ENCODE assay signal across 31 cellular contexts in the genomic region with DNA sequence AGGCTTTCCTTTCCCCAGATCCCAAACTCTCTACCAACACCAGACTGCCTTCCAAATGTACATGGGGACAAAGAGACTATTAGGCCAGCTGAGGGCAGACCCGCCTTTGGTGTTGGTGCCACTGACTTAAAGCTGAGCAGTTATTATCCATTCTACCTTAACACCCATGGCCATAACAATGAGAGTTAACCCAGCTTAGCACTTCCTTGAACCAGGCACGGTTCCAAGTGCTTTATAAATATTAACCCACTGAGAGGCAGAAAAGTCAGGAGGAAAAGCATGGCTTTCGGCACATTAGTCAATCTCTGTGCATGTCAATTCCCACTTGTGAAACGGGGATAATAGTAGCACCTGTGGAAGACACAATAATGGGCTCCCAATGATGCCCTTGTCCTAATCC.
"Had no signal": no experiment of that assay in that cellular context is flagged by ENCODE, and none has a peak within 500 bp of the region (broad histone marks: within the 10 kb centered on the region; RNA-seq: fewer than 3 reads in every experiment).

No MANE protein-coding gene starts in this region.

- DNase-seq: activated CD4-positive, alpha-beta memory T cell treated with anti-CD3 and anti-CD28 coated beads for 36 hours; activated CD4-positive, alpha-beta T cell treated with anti-CD3 and anti-CD28 coated beads, Interleukin-2, amount 10 ng/mL, durations not matched to agents 24 days and 14 days; activated CD4-positive, CD25-positive, alpha-beta regulatory T cell treated with anti-CD3 and anti-CD28 coated beads, Interleukin-2, amount 50 U/mL, for 72 hours; activated CD8-positive, alpha-beta memory T cell treated with anti-CD3 and anti-CD28 coated beads, Interleukin-2, amount 50 U/mL, for 4 hours; activated effector memory CD4-positive, alpha-beta T cell treated with anti-CD3 and anti-CD28 coated beads, Interleukin-2, amount 50 U/mL, for 16 hours; activated naive CD4-positive, alpha-beta T cell treated with anti-CD3 and anti-CD28 coated beads for 36 hours; activated naive CD8-positive, alpha-beta T cell treated with anti-CD3 and anti-CD28 coated beads, Interleukin-2, amount 10 ng/mL, durations not matched to agents 7 days and 5 days; activated T-cell treated with anti-CD3 and anti-CD28 coated beads, Interleukin-2, amount 50 U/mL, for 1 hour; cerebellar nuclear complex; colonic mucosa; effector memory CD4-positive, alpha-beta T cell; erythroblast; gastrocnemius medialis; islet precursor cell; nucleus accumbens; stimulated activated CD4-positive, alpha-beta T cell treated with anti-CD3 and anti-CD28 coated beads, Interleukin-12 subunit alpha, Interleukin-12 subunit beta, amount 100 ng/mL, for 4 hours; stimulated activated CD4-positive, alpha-beta T cell treated with anti-CD3 and anti-CD28 coated beads, Interleukin-4, amount 100 ng/mL, for 1 hour; upper lobe of left lung; WERI-Rb-1 had no signal

- H3K36me3 ChIP-seq: ascending aorta, cardiac muscle cell, colonic mucosa, gastrocnemius medialis, upper lobe of left lung, vagina, WERI-Rb-1 had no signal

- H3K36me3 Mint-ChIP-seq: activated CD4-positive, alpha-beta memory T cell treated with anti-CD3 and anti-CD28 coated beads for 36 hours; memory B cell; natural killer cell treated with Interleukin-12 subunit alpha and Interleukin-12 subunit beta and Interleukin-15 and Interleukin-18, amount 100 ng/mL, for 72 hours; stimulated activated effector memory CD8-positive, alpha-beta T cell treated with anti-CD3 and anti-CD28 coated beads, Interleukin-12 subunit alpha, Interleukin-12 subunit beta, amount 100 ng/mL, for 72 hours had no signal

- H3K4me3 ChIP-seq: ascending aorta, cardiac muscle cell, colonic mucosa, gastrocnemius medialis, hepatocyte, skin epidermis, upper lobe of left lung, vagina had no signal

- ATAC-seq: gastrocnemius medialis; natural killer cell treated with Interleukin-12 subunit alpha and Interleukin-12 subunit beta and Interleukin-15 and Interleukin-18, amount 100 ng/mL, for 72 hours; sciatic nerve; stimulated activated effector memory CD8-positive, alpha-beta T cell treated with anti-CD3 and anti-CD28 coated beads, Interleukin-12 subunit alpha, Interleukin-12 subunit beta, amount 100 ng/mL, for 72 hours had no signal

- H3K9me3 ChIP-seq: ascending aorta, colonic mucosa, gastrocnemius medialis, upper lobe of left lung, vagina had no signal

- H3K9me3 Mint-ChIP-seq: activated CD4-positive, alpha-beta memory T cell treated with anti-CD3 and anti-CD28 coated beads for 36 hours; activated naive CD4-positive, alpha-beta T cell treated with anti-CD3 and anti-CD28 coated beads for 36 hours; activated T-helper 1 cell treated with anti-CD3 and anti-CD28 coated beads, Interleukin-12 subunit alpha, Interleukin-12 subunit beta, Interleukin-2, Interleukin-4 antibody, amounts not matched to agents 30 ng/mL and 10 ng/mL and 1 ng/mL, durations not matched to agents 14 hours and 24 hours and 36 hours; memory B cell; natural killer cell treated with Interleukin-12 subunit alpha and Interleukin-12 subunit beta and Interleukin-15 and Interleukin-18, amount 100 ng/mL, for 72 hours; stimulated activated effector memory CD8-positive, alpha-beta T cell treated with anti-CD3 and anti-CD28 coated beads, Interleukin-12 subunit alpha, Interleukin-12 subunit beta, amount 100 ng/mL, for 72 hours; stimulated activated naive CD8-positive, alpha-beta T cell treated with anti-CD3 and anti-CD28 coated beads, Interleukin-15, Interleukin-2, amounts not matched to agents 100 ng/mL and 50 ng/mL, for 24 hours had no signal

- H3K4me1 Mint-ChIP-seq: memory B cell; stimulated activated effector memory CD8-positive, alpha-beta T cell treated with anti-CD3 and anti-CD28 coated beads, Interleukin-12 subunit alpha, Interleukin-12 subunit beta, amount 100 ng/mL, for 72 hours had no signal

- H3K27me3 Mint-ChIP-seq: brain had no signal

- H3K27me3 ChIP-seq: ascending aorta, cardiac muscle cell, colonic mucosa, gastrocnemius medialis, hepatocyte, upper lobe of left lung, vagina had no signal

- H3K27ac ChIP-seq: ascending aorta, cardiac muscle cell, colonic mucosa, gastrocnemius medialis, hepatocyte, skin epidermis, upper lobe of left lung, vagina, WERI-Rb-1 had no signal

- H3K27ac Mint-ChIP-seq: activated CD4-positive, alpha-beta memory T cell treated with anti-CD3 and anti-CD28 coated beads for 36 hours; activated CD4-positive, alpha-beta T cell treated with anti-CD3 and anti-CD28 coated beads, Interleukin-2, amount 10 ng/mL, durations not matched to agents 24 days and 14 days; activated naive CD4-positive, alpha-beta T cell treated with anti-CD3 and anti-CD28 coated beads for 36 hours; activated naive CD8-positive, alpha-beta T cell treated with anti-CD3 and anti-CD28 coated beads, Interleukin-2, amount 10 ng/mL, durations not matched to agents 7 days and 5 days; activated T-helper 1 cell treated with anti-CD3 and anti-CD28 coated beads, Interleukin-12 subunit alpha, Interleukin-12 subunit beta, Interleukin-2, Interleukin-4 antibody, amounts not matched to agents 30 ng/mL and 10 ng/mL and 1 ng/mL, durations not matched to agents 14 hours and 24 hours and 36 hours; brain; memory B cell; natural killer cell treated with Interleukin-12 subunit alpha and Interleukin-12 subunit beta and Interleukin-15 and Interleukin-18, amount 100 ng/mL, for 72 hours; stimulated activated effector memory CD8-positive, alpha-beta T cell treated with anti-CD3 and anti-CD28 coated beads, Interleukin-12 subunit alpha, Interleukin-12 subunit beta, amount 100 ng/mL, for 72 hours; stimulated activated naive CD8-positive, alpha-beta T cell treated with anti-CD3 and anti-CD28 coated beads, Interleukin-15, Interleukin-2, amounts not matched to agents 100 ng/mL and 50 ng/mL, for 24 hours had no signal

- H3K4me1 ChIP-seq: ascending aorta, colonic mucosa, gastrocnemius medialis, upper lobe of left lung, vagina had no signal

- H3K4me3 Mint-ChIP-seq: activated CD4-positive, alpha-beta memory T cell treated with anti-CD3 and anti-CD28 coated beads for 36 hours; activated CD4-positive, alpha-beta T cell treated with anti-CD3 and anti-CD28 coated beads, Interleukin-2, amount 10 ng/mL, durations not matched to agents 24 days and 14 days; activated naive CD4-positive, alpha-beta T cell treated with anti-CD3 and anti-CD28 coated beads for 36 hours; activated naive CD8-positive, alpha-beta T cell treated with anti-CD3 and anti-CD28 coated beads, Interleukin-2, amount 10 ng/mL, durations not matched to agents 7 days and 5 days; activated T-helper 1 cell treated with anti-CD3 and anti-CD28 coated beads, Interleukin-12 subunit alpha, Interleukin-12 subunit beta, Interleukin-2, Interleukin-4 antibody, amounts not matched to agents 30 ng/mL and 10 ng/mL and 1 ng/mL, durations not matched to agents 14 hours and 24 hours and 36 hours; brain; memory B cell; natural killer cell treated with Interleukin-12 subunit alpha and Interleukin-12 subunit beta and Interleukin-15 and Interleukin-18, amount 100 ng/mL, for 72 hours; stimulated activated effector memory CD8-positive, alpha-beta T cell treated with anti-CD3 and anti-CD28 coated beads, Interleukin-12 subunit alpha, Interleukin-12 subunit beta, amount 100 ng/mL, for 72 hours; stimulated activated naive CD8-positive, alpha-beta T cell treated with anti-CD3 and anti-CD28 coated beads, Interleukin-15, Interleukin-2, amounts not matched to agents 100 ng/mL and 50 ng/mL, for 24 hours had no signal
